ENCODE assay signal across 8 cellular contexts in genomic region chr6:159788276-159788675, GRCh38. TPM values are rescaled to one million over a fixed set of nuclear protein-coding genes. Genes with fewer than 3 reads are reported as not detected.
A peak's percentile ranks its signal among the peaks of the same experiment; 100 is the strongest.
DNase-seq lines count a peak whose midpoint lies in the region; ATAC-seq and TF ChIP-seq lines count a peak whose summit lies in the region.

No MANE protein-coding gene starts in this region.

- intact Hi-C loops in left lung (cut with DNase I), result no loop called here
- intact Hi-C loops in tibial artery (cut with DNase I; ENCODE audit: low total_unique reads), result loop anchor here (2.0 kb wide), 1 partner anchor 61 kb away; the partner anchor contains the start of gene WTAP

- H3K4me3 Mint-ChIP-seq in activated CD8-positive, alpha-beta memory T cell treated with anti-CD3 and anti-CD28 coated beads, Interleukin-2, amount 10 ng/mL, durations not matched to agents 7 days and 5 days, result peak overlapping the region; percentile 95

- H3K9me3 Mint-ChIP-seq in activated CD8-positive, alpha-beta memory T cell treated with anti-CD3 and anti-CD28 coated beads, Interleukin-2, amount 10 ng/mL, durations not matched to agents 7 days and 5 days (ENCODE audit: low read depth), result no peaks in the 10 kb centered on the region

- no peak for TF ChIP-seq CTCF in left lung (IDR thresholded peaks at IDR 0.05)
- no peak for TF ChIP-seq CTCF in tibial artery (IDR thresholded peaks at IDR 0.05)

- peaks cover 62% of the 10 kb centered on the region for H3K36me3 Mint-ChIP-seq in activated CD8-positive, alpha-beta memory T cell treated with anti-CD3 and anti-CD28 coated beads, Interleukin-2, amount 10 ng/mL, durations not matched to agents 7 days and 5 days

- H3K4me1 Mint-ChIP-seq in activated CD8-positive, alpha-beta memory T cell treated with anti-CD3 and anti-CD28 coated beads, Interleukin-2, amount 10 ng/mL, durations not matched to agents 7 days and 5 days, result peaks cover 58% of the 10 kb centered on the region

- H3K27ac ChIP-seq in left lung, result peak overlapping the region; percentile 89 to 97
- H3K27ac ChIP-seq in tibial artery, result peak overlapping the region; percentile 96 to 98

- peak overlapping the region; percentile 96 for H3K9ac ChIP-seq in adipocyte (ENCODE audit: low read length)

- H3K4me3 ChIP-seq in adipocyte (ENCODE audit: low read length) (peak overlapping the region; percentile 95), left lung (peak overlapping the region; percentile 100), tibial artery (peak overlapping the region; percentile 80 to 92)

- peak; percentile 60 for DNase-seq in activated CD8-positive, alpha-beta memory T cell treated with anti-CD3 and anti-CD28 coated beads, Interleukin-2, amount 10 ng/mL, durations not matched to agents 7 days and 5 days
- DNase-seq in activated CD8-positive, alpha-beta memory T cell treated with anti-CD3 and anti-CD28 coated beads, Interleukin-2, amount 50 U/mL, for 48 hours, result no peak
- no peak for DNase-seq in adipocyte (ENCODE audit: low read depth)
- DNase-seq in left lung, result no peak
- DNase-seq in tibial artery, result no peak
- DNase-seq in nucleus accumbens (lab: John Stamatoyannopoulos, UW), result no peak
- no peak for DNase-seq in HuH-7 (ENCODE audit: low spot score)
- DNase-seq in HUDEP-2 (lab: John Stamatoyannopoulos, UW; ENCODE audit: unreplicated experiment in 76 of 76), result no peak

- CTCF ChIA-PET in activated CD8-positive, alpha-beta memory T cell treated with anti-CD3 and anti-CD28 coated beads, Interleukin-2, amount 10 ng/mL, durations not matched to agents 7 days and 5 days (lab: Charles Lee), result interaction anchor here (0.9 to 3.6 kb wide), 6 partner anchors 16 to 97 kb away, joined by 3 to 19 read pairs (median 3); partner anchors contain the start of genes SOD2 and WTAP

- H3K27me3 ChIP-seq in adipocyte (replicated peaks; ENCODE audit: control insufficient read depth, insufficient read depth, low read length), result no peaks in the 10 kb centered on the region
- no peaks in the 10 kb centered on the region for H3K27me3 ChIP-seq in left lung
- no peaks in the 10 kb centered on the region for H3K27me3 ChIP-seq in tibial artery

- H3K9me3 ChIP-seq in adipocyte (ENCODE audit: control insufficient read depth, low read length) (no peaks in the 10 kb centered on the region), left lung (no peaks in the 10 kb centered on the region), tibial artery (no peaks in the 10 kb centered on the region)

- no peak for ATAC-seq in activated CD8-positive, alpha-beta memory T cell treated with anti-CD3 and anti-CD28 coated beads, Interleukin-2, amount 10 ng/mL, durations not matched to agents 7 days and 5 days
- ATAC-seq in left lung, result no peak

- H3K27ac Mint-ChIP-seq in activated CD8-positive, alpha-beta memory T cell treated with anti-CD3 and anti-CD28 coated beads, Interleukin-2, amount 10 ng/mL, durations not matched to agents 7 days and 5 days, result peak overlapping the region; percentile 97

- H3K4me1 ChIP-seq in adipocyte (ENCODE audit: control insufficient read depth, insufficient read depth, low read length) (peaks cover 44% of the 10 kb centered on the region), left lung (peaks cover 21 to 60% of the 10 kb centered on the region in 2 donors), tibial artery (peaks cover 0 to 68% (median 42%) of the 10 kb centered on the region in 4 donors)

- H3K36me3 ChIP-seq in adipocyte (ENCODE audit: control insufficient read depth, insufficient read depth, low read length, severe bottlenecking) (peaks cover 53% of the 10 kb centered on the region), left lung (peaks cover 0 to 53% of the 10 kb centered on the region in 2 donors), tibial artery (peaks cover 41 to 50% (median 42%) of the 10 kb centered on the region in 3 donors)

- H3K27me3 Mint-ChIP-seq in activated CD8-positive, alpha-beta memory T cell treated with anti-CD3 and anti-CD28 coated beads, Interleukin-2, amount 10 ng/mL, durations not matched to agents 7 days and 5 days, result no peaks in the 10 kb centered on the region

RNA-seq across cellular contexts. Expression of gene TCP1, which starts 1.1 kb away (rescaled TPM):
- 100 to 1,000 TPM; 239 to 320 TPM for total RNA-seq in activated CD8-positive, alpha-beta memory T cell treated with anti-CD3 and anti-CD28 coated beads, Interleukin-2, amount 10 ng/mL, durations not matched to agents 7 days and 5 days
- total RNA-seq in left lung, result 100 to 1,000 TPM; 112 to 170 TPM

RNA-seq across cellular contexts. Expression of gene MRPL18, which starts 2.0 kb away (rescaled TPM):
- total RNA-seq in activated CD8-positive, alpha-beta memory T cell treated with anti-CD3 and anti-CD28 coated beads, Interleukin-2, amount 10 ng/mL, durations not matched to agents 7 days and 5 days, result 10 to 100 TPM; 74.4 to 87.0 TPM
- total RNA-seq in left lung, result 10 to 100 TPM; 56.0 to 67.5 TPM

RNA-seq across cellular contexts. Expression of gene PNLDC1, which starts 11.8 kb away (rescaled TPM):
- 1 to 10 TPM in 1 of 2 experiments, under 1 TPM in 1; 0.75 to 1.4 TPM for total RNA-seq in activated CD8-positive, alpha-beta memory T cell treated with anti-CD3 and anti-CD28 coated beads, Interleukin-2, amount 10 ng/mL, durations not matched to agents 7 days and 5 days
- under 1 TPM; 0.18 to 0.23 TPM for total RNA-seq in left lung

RNA-seq across cellular contexts. Expression of gene ACAT2, which starts 26.4 kb away (rescaled TPM):
- total RNA-seq in activated CD8-positive, alpha-beta memory T cell treated with anti-CD3 and anti-CD28 coated beads, Interleukin-2, amount 10 ng/mL, durations not matched to agents 7 days and 5 days, result 100 to 1,000 TPM in 1 of 2 experiments, 10 to 100 TPM in 1; 95.4 to 128 TPM
- 100 to 1,000 TPM in 1 of 2 donors, 10 to 100 TPM in 1; 31.4 to 116 TPM for total RNA-seq in left lung
